In the genomic region with DNA sequence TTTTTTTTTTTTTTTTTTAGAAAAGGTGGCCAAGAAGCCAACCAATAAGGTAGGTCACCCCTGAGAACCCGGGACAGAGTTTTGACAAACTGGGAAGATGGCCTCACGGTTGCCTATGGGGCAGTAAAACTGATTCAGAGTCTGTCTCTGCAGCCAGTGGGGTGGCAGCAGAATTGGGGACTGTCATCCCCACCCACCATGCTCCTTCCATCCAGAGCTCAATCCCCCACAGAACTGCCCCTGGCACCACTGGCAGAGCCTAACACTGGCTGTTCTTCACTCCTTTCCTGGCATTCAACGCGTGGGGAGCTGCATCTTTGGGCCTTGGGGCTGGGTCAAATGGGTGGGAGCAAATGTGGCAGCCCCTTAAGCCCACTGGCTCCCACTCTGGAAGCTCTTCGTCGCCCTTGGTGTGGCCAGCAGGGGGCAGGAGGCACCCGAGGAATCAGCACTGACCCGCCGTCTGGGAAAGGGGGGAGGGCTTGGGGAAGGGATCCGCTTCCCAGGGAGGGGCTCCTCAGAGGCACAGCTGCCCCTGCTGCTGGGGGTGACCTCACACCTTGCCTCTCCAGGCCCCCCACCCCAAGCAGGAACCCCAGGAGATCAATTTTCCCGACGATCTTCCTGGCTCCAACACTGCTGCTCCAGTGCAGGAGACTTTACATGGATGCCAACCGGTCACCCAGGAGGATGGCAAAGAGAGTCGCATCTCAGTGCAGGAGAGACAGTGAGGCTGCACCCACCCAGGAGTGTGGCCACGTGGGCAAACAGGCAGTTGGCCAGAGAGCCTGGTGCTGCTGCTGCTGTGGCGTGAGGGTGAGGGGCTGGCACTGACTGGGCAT, we compare ENCODE assay signal across 1 cellular context.
TF ChIP-seq lines count a peak whose summit lies in the region.

No MANE protein-coding gene starts in this region.

TF ChIP-seq in GM12878, 131 proteins besides CTCF, POLR2A, EP300 and RAD21:
- no peak for TF ChIP-seq ZNF384 (IDR thresholded peaks at IDR 0.05; ENCODE audit: borderline replicate concordance, low read depth, low read length)
- TF ChIP-seq POU2F2 (IDR thresholded peaks at IDR 0.05; ENCODE audit: borderline replicate concordance, low read depth, low read length) = 0 out of 3 replicates have a peak, but pooled peaks have one; percentile 20
- TF ChIP-seq POLR2AphosphoS5 (IDR thresholded peaks at IDR 0.05; ENCODE audit: low read length) = peak; percentile 57; the same call in 1 of the 2 replicates
- peak; percentile 30; the same call in 1 of the 2 replicates for TF ChIP-seq IKZF1 (conservative IDR thresholded peaks at IDR 0.05)
- no peak for TF ChIP-seq RFX5 (IDR thresholded peaks at IDR 0.05; ENCODE audit: low read depth, low read length)
- TF ChIP-seq MTA3 (IDR thresholded peaks at IDR 0.05; ENCODE audit: borderline replicate concordance, low read length) = 0 out of 2 replicates have a peak, but pooled peaks have one; percentile 13
- no peak for TF ChIP-seq CREB1 (IDR thresholded peaks at IDR 0.05; ENCODE audit: low read depth)
- peak; percentile 54; the same call in 1 of the 2 replicates for TF ChIP-seq EED (IDR thresholded peaks at IDR 0.05; ENCODE audit: low read depth)
- no peak for TF ChIP-seq ZNF217 (IDR thresholded peaks at IDR 0.05)
- TF ChIP-seq SKIL (IDR thresholded peaks at IDR 0.05; ENCODE audit: low read depth, poor library complexity, severe bottlenecking) = no peak
- 0 out of 2 replicates have a peak, but pooled peaks have one; percentile 17 for TF ChIP-seq HDGF (IDR thresholded peaks at IDR 0.05)
- peak; percentile 25; the same call in 1 of the 2 replicates for TF ChIP-seq POLR2AphosphoS2 (IDR thresholded peaks at IDR 0.05; ENCODE audit: low read depth, low read length)
